ENCODE assay signal across 8 cellular contexts in the genomic region with DNA sequence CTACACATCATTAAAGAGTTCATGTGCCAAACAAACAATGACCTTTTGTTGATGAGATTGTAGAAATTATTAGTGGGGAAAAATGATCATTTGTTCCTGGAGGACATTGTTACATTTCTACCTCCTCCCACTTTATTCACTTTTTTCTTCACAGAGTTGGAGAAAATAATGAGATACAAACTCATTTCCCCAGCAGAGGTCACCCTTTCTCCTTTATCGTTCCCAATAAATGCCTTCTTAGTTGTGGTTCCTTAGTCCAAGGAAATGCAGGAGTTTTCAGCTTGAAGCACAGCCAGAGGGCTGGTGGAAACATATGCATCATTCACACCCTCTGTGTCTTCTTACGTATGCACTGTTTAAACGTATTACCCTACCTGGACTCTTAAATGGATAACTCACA.
DNase-seq lines count a peak whose midpoint lies in the region; ATAC-seq and TF ChIP-seq lines count a peak whose summit lies in the region.

No MANE protein-coding gene starts in this region.

- H3K27me3 ChIP-seq in adrenal gland: no peaks in the 10 kb centered on the region

- no peaks in the 10 kb centered on the region for H3K9me3 ChIP-seq in adrenal gland (replicated peaks in 1 of 3)

- TF ChIP-seq POLR2A in adrenal gland (IDR thresholded peaks at IDR 0.05): no peak

- no peak overlapping the region for H3K4me3 ChIP-seq in adrenal gland

- intact Hi-C loops in adrenal gland (cut with DNase I): loop anchor here in 1 of 2 donors (5.0 kb wide), 1 partner anchor 1836 kb away; a partner anchor contains a TSS

- no peak for ATAC-seq in stimulated activated naive B cell treated with anti-CD40 and anti-IgM and Interleukin-4, amounts not matched to agents 10 μg/mL and 1 μg/mL and 100 μg/mL, for 72 hours (replicated peaks)

- H3K27ac Mint-ChIP-seq in stimulated activated naive B cell treated with anti-CD40 and anti-IgM and Interleukin-4, amounts not matched to agents 10 μg/mL and 1 μg/mL and 100 μg/mL, for 72 hours: no peak overlapping the region

- no peaks in the 10 kb centered on the region for H3K36me3 Mint-ChIP-seq in stimulated activated naive B cell treated with anti-CD40 and anti-IgM and Interleukin-4, amounts not matched to agents 10 μg/mL and 1 μg/mL and 100 μg/mL, for 72 hours

- 2 to 5% (median 4%) methylated on average over 3 of the region's 3 CpGs for whole genome bisulfite sequencing in adrenal gland, 4 donors

- no peak overlapping the region for H3K4me3 Mint-ChIP-seq in stimulated activated naive B cell treated with anti-CD40 and anti-IgM and Interleukin-4, amounts not matched to agents 10 μg/mL and 1 μg/mL and 100 μg/mL, for 72 hours

- H3K27me3 Mint-ChIP-seq in stimulated activated naive B cell treated with anti-CD40 and anti-IgM and Interleukin-4, amounts not matched to agents 10 μg/mL and 1 μg/mL and 100 μg/mL, for 72 hours: peaks cover 15 to 30% of the 10 kb centered on the region in 2 donors

- H3K9me3 Mint-ChIP-seq in stimulated activated naive B cell treated with anti-CD40 and anti-IgM and Interleukin-4, amounts not matched to agents 10 μg/mL and 1 μg/mL and 100 μg/mL, for 72 hours: peaks cover 0 to 1% of the 10 kb centered on the region in 2 donors

- no peak overlapping the region for H3K27ac ChIP-seq in adrenal gland

- TF ChIP-seq CTCF in GM13976 (IDR thresholded peaks at IDR 0.05; ENCODE audit: borderline replicate concordance, control extremely low read depth, extremely low read depth, insufficient read depth, missing control alignments) (peak; percentile 24), adrenal gland (IDR thresholded peaks at IDR 0.05) (peak; percentile 15 to 63 (median 57))

- in situ Hi-C loops in GM13976 (cut with MboI; ENCODE audit: low sequenced_read_pairs, unreplicated experiment): no loop called here

- no peaks in the 10 kb centered on the region for H3K4me1 ChIP-seq in adrenal gland (replicated peaks in 1 of 2)

- DNase-seq in A172 (ENCODE audit: low spot score): peak; percentile 84
- peak; percentile 33 for DNase-seq in GM13976 (ENCODE audit: low spot score)
- peak; percentile 66 for DNase-seq in NCI-H2196 (lab: John Stamatoyannopoulos, UW; ENCODE audit: unreplicated experiment)
- peak in 3 of 7 donors; percentile 19 to 37 (median 26) for DNase-seq in adrenal gland
- peak; percentile 60 for DNase-seq in hepatic stellate cell (ENCODE audit: low spot score)
- DNase-seq in superior temporal gyrus (ENCODE audit: extremely low spot score): peak; percentile 90
- DNase-seq in stimulated activated naive B cell treated with anti-CD40 and anti-IgM and Interleukin-4, amounts not matched to agents 10 μg/mL and 1 μg/mL and 100 μg/mL, for 72 hours: no peak
- no peak for DNase-seq in stimulated activated CD4-positive, alpha-beta T cell treated with anti-CD3 and anti-CD28 coated beads, Interleukin-2, amount 100 ng/mL, for 24 hours

- no peaks in the 10 kb centered on the region for H3K36me3 ChIP-seq in adrenal gland (replicated peaks in 1 of 2)

- H3K4me1 Mint-ChIP-seq in stimulated activated naive B cell treated with anti-CD40 and anti-IgM and Interleukin-4, amounts not matched to agents 10 μg/mL and 1 μg/mL and 100 μg/mL, for 72 hours: no peaks in the 10 kb centered on the region

Comparison
In these comparisons a context has a peak if more than half of its experiments do, and no peak if none do; other contexts are left out.
1. DNase-seq: peak in A172 (single experiment), GM13976 (single experiment), NCI-H2196 (single experiment), hepatic stellate cell (single experiment) and superior temporal gyrus (single experiment); none in stimulated activated naive B cell treated with anti-CD40 and anti-IgM and Interleukin-4, amounts not matched to agents 10 μg/mL and 1 μg/mL and 100 μg/mL, for 72 hours (single experiment) and stimulated activated CD4-positive, alpha-beta T cell treated with anti-CD3 and anti-CD28 coated beads, Interleukin-2, amount 100 ng/mL, for 24 hours (0 of 2).